1 cellular context compared by ENCODE assay signal in the genomic region with DNA sequence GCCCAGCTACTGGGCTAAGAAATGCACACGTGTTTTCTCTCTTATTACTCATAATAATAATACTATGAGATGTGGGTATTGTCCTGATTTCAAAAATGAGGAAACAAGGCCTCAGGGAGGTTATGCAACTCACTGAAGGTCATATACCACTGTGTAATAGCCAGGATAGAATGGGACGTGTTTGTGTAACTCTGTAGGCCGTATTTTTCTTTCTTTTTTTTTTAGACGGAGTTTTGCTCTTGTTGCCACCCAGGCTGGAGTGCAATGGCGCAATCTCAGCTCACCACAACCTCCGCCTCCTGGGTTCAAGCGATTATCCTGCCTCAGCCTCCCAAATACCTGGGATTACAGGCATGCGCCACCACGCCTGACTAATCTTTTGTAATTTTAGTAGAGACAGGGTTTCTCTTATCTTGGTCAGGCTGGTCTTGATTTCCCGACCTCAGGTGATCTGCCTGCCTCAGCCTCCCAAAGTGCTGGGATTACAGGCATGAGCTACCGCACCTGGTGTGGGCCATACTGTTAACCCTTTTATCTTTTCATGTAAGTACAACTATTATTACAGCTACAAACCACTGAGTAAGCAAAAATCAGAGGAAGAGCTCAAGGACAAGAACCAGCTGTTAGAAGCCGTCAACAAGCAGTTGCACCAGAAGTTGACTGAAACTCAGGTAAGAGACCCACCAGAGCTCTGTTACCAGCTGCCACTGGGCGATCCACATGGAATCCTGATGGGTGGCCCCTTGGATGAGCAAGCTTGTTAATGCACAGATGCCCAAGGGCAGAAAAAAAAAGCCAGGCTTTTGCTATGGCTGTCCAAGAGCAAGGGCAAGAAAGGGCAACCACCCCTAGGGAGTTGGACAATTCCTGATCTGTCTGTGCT.
TF ChIP-seq lines count a peak whose summit lies in the region.

No MANE protein-coding gene starts in this region.

TF ChIP-seq in IMR-90, 13 proteins besides CTCF, POLR2A, EP300 and RAD21:
- TF ChIP-seq RCOR1 (IDR thresholded peaks at IDR 0.05; ENCODE audit: insufficient replicate concordance, low read length) (no peak), FOS (IDR thresholded peaks at IDR 0.05; ENCODE audit: low read depth, low read length) (no peak), CHD1 (IDR thresholded peaks at IDR 0.05; ENCODE audit: low read depth, low read length) (no peak), MAZ (IDR thresholded peaks at IDR 0.05; ENCODE audit: borderline replicate concordance, low read depth, low read length) (no peak), NFE2L2 (IDR thresholded peaks at IDR 0.05; ENCODE audit: low read depth, low read length) (no peak), MAFK (IDR thresholded peaks at IDR 0.05; ENCODE audit: low read depth, low read length) (peak; percentile 38; the same call in 1 of the 2 replicates), SMC3 (IDR thresholded peaks at IDR 0.05; ENCODE audit: low read depth, low read length) (no peak)
- TF ChIP-seq, protein P1, sequence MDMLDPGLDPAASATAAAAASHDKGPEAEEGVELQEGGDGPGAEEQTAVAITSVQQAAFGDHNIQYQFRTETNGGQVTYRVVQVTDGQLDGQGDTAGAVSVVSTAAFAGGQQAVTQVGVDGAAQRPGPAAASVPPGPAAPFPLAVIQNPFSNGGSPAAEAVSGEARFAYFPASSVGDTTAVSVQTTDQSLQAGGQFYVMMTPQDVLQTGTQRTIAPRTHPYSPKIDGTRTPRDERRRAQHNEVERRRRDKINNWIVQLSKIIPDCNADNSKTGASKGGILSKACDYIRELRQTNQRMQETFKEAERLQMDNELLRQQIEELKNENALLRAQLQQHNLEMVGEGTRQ (IDR thresholded peaks at IDR 0.05; ENCODE audit: low read depth, low read length) = no peak
- TF ChIP-seq, protein P2, sequence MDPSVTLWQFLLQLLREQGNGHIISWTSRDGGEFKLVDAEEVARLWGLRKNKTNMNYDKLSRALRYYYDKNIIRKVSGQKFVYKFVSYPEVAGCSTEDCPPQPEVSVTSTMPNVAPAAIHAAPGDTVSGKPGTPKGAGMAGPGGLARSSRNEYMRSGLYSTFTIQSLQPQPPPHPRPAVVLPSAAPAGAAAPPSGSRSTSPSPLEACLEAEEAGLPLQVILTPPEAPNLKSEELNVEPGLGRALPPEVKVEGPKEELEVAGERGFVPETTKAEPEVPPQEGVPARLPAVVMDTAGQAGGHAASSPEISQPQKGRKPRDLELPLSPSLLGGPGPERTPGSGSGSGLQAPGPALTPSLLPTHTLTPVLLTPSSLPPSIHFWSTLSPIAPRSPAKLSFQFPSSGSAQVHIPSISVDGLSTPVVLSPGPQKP (IDR thresholded peaks at IDR 0.05; ENCODE audit: borderline replicate concordance, low read depth, low read length) = no peak
